Comparison of ENCODE assay signal across 19 cellular contexts in genomic region chr11:124754710-124755109, GRCh38. TPM values are rescaled to one million over a fixed set of nuclear protein-coding genes. Genes with fewer than 3 reads are reported as not detected.
DNase-seq lines count a peak whose midpoint lies in the region; ATAC-seq, FAIRE-seq and TF ChIP-seq lines count a peak whose summit lies in the region.
"Had no signal": no experiment of that assay in that cellular context is flagged by ENCODE, and none has a peak within 500 bp of the region (broad histone marks: within the 10 kb centered on the region; RNA-seq: fewer than 3 reads in every experiment).

No MANE protein-coding gene starts in this region.

- CTCF ChIA-PET in IMR-90 (lab: Yijun Ruan, JAX) = no interaction called here

- H4K5ac ChIP-seq in IMR-90 (ENCODE audit: low read depth, low read length) = no peak overlapping the region

- in situ Hi-C loops in IMR-90 (cut with MboI; ENCODE audit: low sequenced_read_pairs) = no loop called here

- FAIRE-seq in astrocyte (lab: Jason Lieb, UNC) = no peak
- FAIRE-seq: GM12878, HepG2 had no signal

- peak overlapping the region; percentile 40 for H2AK9ac ChIP-seq in IMR-90 (replicated peaks; ENCODE audit: low read depth, low read length, poor library complexity)

- peak overlapping the region in 1 of 2 experiments; percentile 82; a peak in 2 of 4 replicates for H4K8ac ChIP-seq in IMR-90 (ENCODE audit: low read depth in 2 of 2, low read length in 2 of 2)

- no peaks in the 10 kb centered on the region for H3K9me3 Mint-ChIP-seq in astrocyte (ENCODE audit: unreplicated experiment)
- H3K9me3 Mint-ChIP-seq: CD8-positive, alpha-beta memory T cell had no signal

- H3K79me2 ChIP-seq in astrocyte (ENCODE audit: insufficient read depth, low read length) = no peaks in the 10 kb centered on the region

- H3K18ac ChIP-seq in IMR-90 (ENCODE audit: low read depth, low read length) = no peak overlapping the region

- peak overlapping the region; percentile 30 for H2BK120ac ChIP-seq in IMR-90 (ENCODE audit: low read depth, low read length)

- no peak overlapping the region for H3K4me2 ChIP-seq in IMR-90 (ENCODE audit: low read depth, low read length)
- H3K4me2 ChIP-seq in astrocyte (ENCODE audit: low read length) = peak overlapping the region; percentile 47

- H3K27me3 Mint-ChIP-seq in astrocyte (ENCODE audit: low read depth, unreplicated experiment) = peaks cover 57% of the 10 kb centered on the region

- peak overlapping the region; percentile 65 for H3K4ac ChIP-seq in IMR-90 (ENCODE audit: low read depth, low read length)

- H3K36me3 ChIP-seq in IMR-90 (ENCODE audit: control insufficient read depth, insufficient read depth, low read length) = no peaks in the 10 kb centered on the region
- no peaks in the 10 kb centered on the region for H3K36me3 ChIP-seq in astrocyte (ENCODE audit: insufficient read depth, low read length)
- H3K36me3 ChIP-seq in tibial artery = peaks cover 31 to 48% (median 37%) of the 10 kb centered on the region in 3 donors
- no peaks in the 10 kb centered on the region for H3K36me3 ChIP-seq in Peyer's patch

- no peak for TF ChIP-seq RAD21 in IMR-90 (IDR thresholded peaks at IDR 0.05; ENCODE audit: low read length)

- peak overlapping the region; percentile 66; the same call in 1 of the 2 replicates for H3K14ac ChIP-seq in IMR-90 (replicated peaks; ENCODE audit: low read depth, low read length)

- POLR2A ChIA-PET in IMR-90 (lab: Charles Lee; ENCODE audit: unreplicated experiment) = no interaction called here

- H3K9me3 ChIP-seq in IMR-90 (ENCODE audit: control insufficient read depth, insufficient read depth, low read length) (no peaks in the 10 kb centered on the region), astrocyte (ENCODE audit: insufficient read depth, low read depth, low read length) (no peaks in the 10 kb centered on the region), tibial artery (no peaks in the 10 kb centered on the region), Peyer's patch (no peaks in the 10 kb centered on the region)

- no TSS peak for BruUV-seq in IMR-90 (replicated peaks; lab: Mats Ljungman, UMichigan)

- peak overlapping the region; percentile 72; the same call in 1 of the 3 replicates for H2BK15ac ChIP-seq in IMR-90 (ENCODE audit: low read depth, low read length)

- H3K27me3 ChIP-seq in IMR-90 (ENCODE audit: control insufficient read depth, insufficient read depth, low read length) (peaks cover 6% of the 10 kb centered on the region; the same call in 1 of the 2 replicates), astrocyte (ENCODE audit: insufficient read depth, low read length) (peaks cover 22% of the 10 kb centered on the region), tibial artery (no peaks in the 10 kb centered on the region), Peyer's patch (peaks cover 0 to 13% of the 10 kb centered on the region in 2 donors)

- ATAC-seq in IMR-90 (ENCODE audit: low read depth) = no peak
- ATAC-seq in omental fat pad (ENCODE audit: low FRiP score) = no peak
- ATAC-seq: GM12878, HepG2 had no signal

- no CpG with 5 or more reads among the region's 6 CpGs for WGBS in IMR-90 (ENCODE audit: extremely low coverage in 2 of 2, insufficient read length in 1 of 2), 2 experiments

- DNase-seq in IMR-90 (no peak), astrocyte (ENCODE audit: low read depth) (no peak), islet precursor cell (peak; percentile 35), tibial artery (no peak), omental fat pad (ENCODE audit: low spot score) (no peak), germinal center (ENCODE audit: low spot score) (no peak), Peyer's patch (no peak)
- DNase-seq: CD8-positive, alpha-beta memory T cell; DMS53; KG1; MV-4-11; NCI-H187 treated with DMSO at 0.1 percent for 48 hours; NCI-H226; NCI-H524 treated with DMSO at 0.1 percent for 48 hours had no signal

- TF ChIP-seq CTCF in IMR-90 (conservative IDR thresholded peaks at IDR 0.05; ENCODE audit: low read depth, low read length) (no peak), astrocyte (IDR thresholded peaks at IDR 0.05; ENCODE audit: insufficient read depth, low read depth, low read length) (no peak), tibial artery (IDR thresholded peaks at IDR 0.05) (no peak), omental fat pad (IDR thresholded peaks at IDR 0.05) (no peak), Peyer's patch (IDR thresholded peaks at IDR 0.05) (no peak)

- H3K4me1 ChIP-seq in IMR-90 (ENCODE audit: control insufficient read depth, insufficient read depth, low read length) (peaks cover 4% of the 10 kb centered on the region; the same call in 1 of the 2 replicates), astrocyte (ENCODE audit: insufficient read depth, low read length) (peaks cover 16% of the 10 kb centered on the region), tibial artery (peaks cover 0 to 80% (median 37%) of the 10 kb centered on the region in 4 donors), Peyer's patch (peaks cover 5 to 35% (median 10%) of the 10 kb centered on the region in 4 donors)

- H2BK5ac ChIP-seq in IMR-90 (ENCODE audit: low read depth, low read length, poor library complexity, severe bottlenecking) = peak overlapping the region; percentile 65

- H3K27ac ChIP-seq in IMR-90 (ENCODE audit: insufficient read depth, low read length) = no peak overlapping the region
- no peak overlapping the region for H3K27ac ChIP-seq in astrocyte (ENCODE audit: low read depth, low read length)
- H3K27ac ChIP-seq in tibial artery = peak overlapping the region; percentile 36 to 98
- H3K27ac ChIP-seq in Peyer's patch = no peak overlapping the region
- H3K27ac ChIP-seq: BLaER1 treated with 17β-estradiol and CSF1 and Interleukin-3, amounts not matched to agents 10 nM and 100 nM had no signal

- dilution Hi-C loops in IMR-90 (cut with HindIII; ENCODE audit: low sequenced_read_pairs, unreplicated experiment) = no loop called here

- H2AFZ ChIP-seq in IMR-90 (replicated peaks; ENCODE audit: low read length, poor library complexity) (peak overlapping the region; percentile 85), astrocyte (ENCODE audit: low read depth, low read length) (no peak overlapping the region)

- H2BK20ac ChIP-seq in IMR-90 (ENCODE audit: low read depth, low read length) = peak overlapping the region; percentile 51

- TF ChIP-seq POLR2A in IMR-90 (IDR thresholded peaks at IDR 0.05; ENCODE audit: low read depth, low read length) (no peak), Peyer's patch (IDR thresholded peaks at IDR 0.05) (no peak)

- peaks cover 13% of the 10 kb centered on the region for H3K4me1 Mint-ChIP-seq in astrocyte (ENCODE audit: low read depth, unreplicated experiment)

- no peaks in the 10 kb centered on the region for H3K79me1 ChIP-seq in IMR-90 (ENCODE audit: low read depth in 1 of 2, low read length in 2 of 2)

- no peak overlapping the region for H3K4me3 ChIP-seq in IMR-90 (ENCODE audit: insufficient read depth, low read depth, low read length)
- no peak overlapping the region for H3K4me3 ChIP-seq in astrocyte (ENCODE audit: insufficient read depth, low read depth, low read length)
- H3K4me3 ChIP-seq in tibial artery = no peak overlapping the region
- H3K4me3 ChIP-seq in Peyer's patch = no peak overlapping the region
- H3K4me3 ChIP-seq: BLaER1 treated with 17β-estradiol and CSF1 and Interleukin-3, amounts not matched to agents 10 nM and 100 nM; GM12878 had no signal

- H3K23ac ChIP-seq in IMR-90 (ENCODE audit: low read depth, low read length) = no peak overlapping the region

- peaks cover 12% of the 10 kb centered on the region for H3K9me1 ChIP-seq in IMR-90 (ENCODE audit: insufficient read depth, low read length)

- no peak overlapping the region for H3K27ac Mint-ChIP-seq in astrocyte (ENCODE audit: unreplicated experiment)
- H3K27ac Mint-ChIP-seq: CD8-positive, alpha-beta memory T cell had no signal

- intact Hi-C loops in IMR-90 (cut with micrococcal nuclease) = no loop called here
- intact Hi-C loops in tibial artery (cut with DNase I; ENCODE audit: low total_unique reads) = loop anchor here (10.0 kb wide), 1 partner anchor 620 kb away; no protein-coding TSS in a partner anchor

- H3K4me3 Mint-ChIP-seq in astrocyte (ENCODE audit: unreplicated experiment) = no peak overlapping the region

- H4K20me1 ChIP-seq in IMR-90 (ENCODE audit: insufficient read depth, low read length) (no peaks in the 10 kb centered on the region), astrocyte (ENCODE audit: insufficient read depth, low read length) (no peaks in the 10 kb centered on the region)

- no peak overlapping the region for H3K56ac ChIP-seq in IMR-90 (ENCODE audit: extremely low read depth, insufficient read depth, low read length)

- peaks cover 3% of the 10 kb centered on the region for H3K36me3 Mint-ChIP-seq in astrocyte (ENCODE audit: low read depth, unreplicated experiment)
- H3K36me3 Mint-ChIP-seq: CD8-positive, alpha-beta memory T cell had no signal

- H4K91ac ChIP-seq in IMR-90 (ENCODE audit: insufficient read depth, low read depth, low read length) = peak overlapping the region; percentile 2; the same call in 1 of the 2 replicates

- peak overlapping the region; percentile 54 for H2AK5ac ChIP-seq in IMR-90 (ENCODE audit: low read depth, low read length)

- no peak overlapping the region for H3K9ac ChIP-seq in IMR-90 (ENCODE audit: low read depth, low read length)
- no peak overlapping the region for H3K9ac ChIP-seq in astrocyte (ENCODE audit: low read length)
- H3K9ac ChIP-seq: BLaER1 treated with 17β-estradiol and CSF1 and Interleukin-3, amounts not matched to agents 10 nM and 100 nM had no signal

RNA-seq across cellular contexts. Expression of gene VSIG2, which starts 2.7 kb away (rescaled TPM):
- not detected in 2 replicates for total RNA-seq in IMR-90 (2012; rRNA removed)
- polyA plus RNA-seq in IMR-90 (2012; rRNA removed) = not detected in 2 replicates
- 0.03 TPM in 1 of 2 replicates, not detected in the other for polyA plus RNA-seq in IMR-90 (2012; cell fraction: cytosol; rRNA removed)
- not detected in 2 replicates for polyA plus RNA-seq in IMR-90 (2012; cell fraction: nucleus; rRNA removed; ENCODE audit: low replicate concordance)
- 0.18 TPM in 1 of 2 replicates, not detected in the other for total RNA-seq in astrocyte
- total RNA-seq in omental fat pad = 10 to 100 TPM in 1 of 4 donors, 1 to 10 TPM in 3; 1.4 to 14.1 (median 3.9) TPM
- not detected for total RNA-seq in Peyer's patch
- total RNA-seq: A673, SK-MEL-5 had no signal
- polyA plus RNA-seq: CD8-positive, alpha-beta memory T cell had no signal

RNA-seq across cellular contexts. Expression of gene ESAM, which starts 7.4 kb away (rescaled TPM):
- total RNA-seq in IMR-90 (2012; rRNA removed) = under 0.01 TPM in 1 of 2 replicates, not detected in the other
- 0.12 and 0.20 TPM in 2 replicates for polyA plus RNA-seq in IMR-90 (2012; rRNA removed)
- polyA plus RNA-seq in IMR-90 (2012; cell fraction: cytosol; rRNA removed) = 0.10 and 0.11 TPM in 2 replicates
- 1.7 and 2.7 TPM in 2 replicates for polyA plus RNA-seq in IMR-90 (2012; cell fraction: nucleus; rRNA removed; ENCODE audit: low replicate concordance)
- total RNA-seq in astrocyte = 9.4 and 22.0 TPM in 2 replicates
- total RNA-seq in omental fat pad = 100 to 1,000 TPM in 1 of 4 donors, 10 to 100 TPM in 3; 23.0 to 116 (median 62.6) TPM
- total RNA-seq in Peyer's patch = 10 to 100 TPM in 1 of 4 donors, 1 to 10 TPM in 3; 1.2 to 11.1 (median 6.6) TPM
- total RNA-seq: SK-MEL-5 had no signal
- polyA plus RNA-seq: CD8-positive, alpha-beta memory T cell had no signal

RNA-seq across cellular contexts. Expression of gene NRGN, which starts 15.0 kb away (rescaled TPM):
- total RNA-seq in IMR-90 (2012; rRNA removed) (0.54 and 0.83 TPM in 2 replicates), astrocyte (1.5 and 1.7 TPM in 2 replicates), omental fat pad (1 to 10 TPM; 1.0 to 3.2 (median 2.0) TPM), Peyer's patch (10 to 100 TPM in 1 of 4 donors, under 1 TPM in 1, not detected in 2; 0.67 to 10.7 TPM)
- polyA plus RNA-seq in IMR-90 (2012; rRNA removed) = 24.8 and 27.8 TPM in 2 replicates
- 27.1 and 28.3 TPM in 2 replicates for polyA plus RNA-seq in IMR-90 (2012; cell fraction: cytosol; rRNA removed)
- polyA plus RNA-seq in IMR-90 (2012; cell fraction: nucleus; rRNA removed; ENCODE audit: low replicate concordance) = 14.9 and 33.1 TPM in 2 replicates
- total RNA-seq: HepG2 had no signal
- polyA plus RNA-seq: CD8-positive, alpha-beta memory T cell had no signal

RNA-seq across cellular contexts. Expression of gene MSANTD2, which starts 45.5 kb away (rescaled TPM):
- total RNA-seq in IMR-90 (2012; rRNA removed) (5.0 and 6.4 TPM in 2 replicates), astrocyte (13.7 and 18.7 TPM in 2 replicates), omental fat pad (10 to 100 TPM; 12.9 to 27.1 (median 16.2) TPM), Peyer's patch (10 to 100 TPM; 16.5 to 33.8 (median 17.3) TPM)
- polyA plus RNA-seq in IMR-90 (2012; rRNA removed) = 4.8 and 6.0 TPM in 2 replicates
- polyA plus RNA-seq in IMR-90 (2012; cell fraction: cytosol; rRNA removed) = 2.5 and 2.6 TPM in 2 replicates
- polyA plus RNA-seq in IMR-90 (2012; cell fraction: nucleus; rRNA removed; ENCODE audit: low replicate concordance) = 6.8 and 33.8 TPM in 2 replicates

Comparison
In these comparisons a context has a peak if more than half of its experiments do, and no peak if none do; other contexts are left out.
1. H3K27ac ChIP-seq: peak in tibial artery (2 of 2); none in IMR-90 (single experiment), astrocyte (single experiment) and Peyer's patch (0 of 4).